1 cellular context compared by ENCODE assay signal in the genomic region with DNA sequence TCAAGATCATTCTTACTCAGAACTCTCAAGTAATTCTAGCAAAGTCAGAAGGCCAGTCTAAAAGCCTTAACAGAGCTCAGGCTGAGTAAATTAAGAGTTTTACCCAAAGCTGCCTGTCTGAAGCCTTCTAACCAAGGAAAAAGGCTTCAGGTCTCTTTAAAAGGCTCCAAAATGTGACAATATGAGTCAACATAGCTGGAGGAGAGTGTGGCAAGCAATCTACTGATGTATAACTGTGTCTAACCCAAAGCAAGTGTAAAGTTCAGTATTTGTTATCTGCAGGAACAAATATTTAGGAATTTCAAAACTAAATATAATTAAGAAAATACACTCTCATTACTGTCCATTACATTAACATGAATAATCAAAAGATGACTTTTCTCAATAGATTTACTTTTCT.
TF ChIP-seq lines count a peak whose summit lies in the region.

No MANE protein-coding gene starts in this region.

TF ChIP-seq in HepG2, 621 proteins besides CTCF, POLR2A, EP300 and RAD21:
- TF ChIP-seq HNRNPH1 (optimal IDR thresholded peaks at IDR 0.05; ENCODE audit: low read depth, low read length) (no peak), FOSL2 (CRISPR knock-in tag; IDR thresholded peaks at IDR 0.05) (peak; percentile 30; the same call in 1 of the 2 replicates), TCF7 (IDR thresholded peaks at IDR 0.05; ENCODE audit: low read depth) (no peak), FOXA3 (CRISPR knock-in tag; IDR thresholded peaks at IDR 0.05) (peak; percentile 43; the same call in 1 of the 2 replicates), KLF11 (CRISPR knock-in tag; IDR thresholded peaks at IDR 0.05) (no peak), CEBPB (IDR thresholded peaks at IDR 0.05; ENCODE audit: borderline replicate concordance, low read depth, low read length) (peak; percentile 32; the same call in 1 of the 2 replicates), NCOA2 (CRISPR knock-in tag; IDR thresholded peaks at IDR 0.05) (0 out of 2 replicates have a peak, but pooled peaks have one; percentile 18), KDM6A (CRISPR knock-in tag; IDR thresholded peaks at IDR 0.05; ENCODE audit: low read depth) (no peak), FOSL1 (CRISPR knock-in tag; IDR thresholded peaks at IDR 0.05; ENCODE audit: borderline replicate concordance) (no peak), ATF1 (CRISPR knock-in tag; IDR thresholded peaks at IDR 0.05) (no peak), TEAD3 (CRISPR knock-in tag; optimal IDR thresholded peaks at IDR 0.05; ENCODE audit: borderline replicate concordance) (peak; percentile 12), PITX1 (CRISPR knock-in tag; IDR thresholded peaks at IDR 0.05) (no peak), CEBPG (CRISPR knock-in tag; IDR thresholded peaks at IDR 0.05) (peak; percentile 39), SAP130 (CRISPR knock-in tag; IDR thresholded peaks at IDR 0.05; ENCODE audit: low read depth) (peak; percentile 23; the same call in 1 of the 2 replicates), HNF4A (CRISPR knock-in tag; IDR thresholded peaks at IDR 0.05) (peak; percentile 57), HCFC1 (IDR thresholded peaks at IDR 0.05; ENCODE audit: low read depth, low read length) (no peak)
- TF ChIP-seq, protein P1, sequence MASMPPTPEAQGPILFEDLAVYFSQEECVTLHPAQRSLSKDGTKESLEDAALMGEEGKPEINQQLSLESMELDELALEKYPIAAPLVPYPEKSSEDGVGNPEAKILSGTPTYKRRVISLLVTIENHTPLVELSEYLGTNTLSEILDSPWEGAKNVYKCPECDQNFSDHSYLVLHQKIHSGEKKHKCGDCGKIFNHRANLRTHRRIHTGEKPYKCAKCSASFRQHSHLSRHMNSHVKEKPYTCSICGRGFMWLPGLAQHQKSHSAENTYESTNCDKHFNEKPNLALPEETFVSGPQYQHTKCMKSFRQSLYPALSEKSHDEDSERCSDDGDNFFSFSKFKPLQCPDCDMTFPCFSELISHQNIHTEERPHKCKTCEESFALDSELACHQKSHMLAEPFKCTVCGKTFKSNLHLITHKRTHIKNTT (CRISPR knock-in tag; IDR thresholded peaks at IDR 0.05) = no peak
- TF ChIP-seq, protein P2, sequence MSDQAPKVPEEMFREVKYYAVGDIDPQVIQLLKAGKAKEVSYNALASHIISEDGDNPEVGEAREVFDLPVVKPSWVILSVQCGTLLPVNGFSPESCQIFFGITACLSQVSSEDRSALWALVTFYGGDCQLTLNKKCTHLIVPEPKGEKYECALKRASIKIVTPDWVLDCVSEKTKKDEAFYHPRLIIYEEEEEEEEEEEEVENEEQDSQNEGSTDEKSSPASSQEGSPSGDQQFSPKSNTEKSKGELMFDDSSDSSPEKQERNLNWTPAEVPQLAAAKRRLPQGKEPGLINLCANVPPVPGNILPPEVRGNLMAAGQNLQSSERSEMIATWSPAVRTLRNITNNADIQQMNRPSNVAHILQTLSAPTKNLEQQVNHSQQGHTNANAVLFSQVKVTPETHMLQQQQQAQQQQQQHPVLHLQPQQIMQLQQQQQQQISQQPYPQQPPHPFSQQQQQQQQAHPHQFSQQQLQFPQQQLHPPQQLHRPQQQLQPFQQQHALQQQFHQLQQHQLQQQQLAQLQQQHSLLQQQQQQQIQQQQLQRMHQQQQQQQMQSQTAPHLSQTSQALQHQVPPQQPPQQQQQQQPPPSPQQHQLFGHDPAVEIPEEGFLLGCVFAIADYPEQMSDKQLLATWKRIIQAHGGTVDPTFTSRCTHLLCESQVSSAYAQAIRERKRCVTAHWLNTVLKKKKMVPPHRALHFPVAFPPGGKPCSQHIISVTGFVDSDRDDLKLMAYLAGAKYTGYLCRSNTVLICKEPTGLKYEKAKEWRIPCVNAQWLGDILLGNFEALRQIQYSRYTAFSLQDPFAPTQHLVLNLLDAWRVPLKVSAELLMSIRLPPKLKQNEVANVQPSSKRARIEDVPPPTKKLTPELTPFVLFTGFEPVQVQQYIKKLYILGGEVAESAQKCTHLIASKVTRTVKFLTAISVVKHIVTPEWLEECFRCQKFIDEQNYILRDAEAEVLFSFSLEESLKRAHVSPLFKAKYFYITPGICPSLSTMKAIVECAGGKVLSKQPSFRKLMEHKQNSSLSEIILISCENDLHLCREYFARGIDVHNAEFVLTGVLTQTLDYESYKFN (CRISPR knock-in tag; conservative IDR thresholded peaks at IDR 0.05) = 0 out of 2 replicates have a peak, but pooled peaks have one; percentile 36
- TF ChIP-seq, protein P3, sequence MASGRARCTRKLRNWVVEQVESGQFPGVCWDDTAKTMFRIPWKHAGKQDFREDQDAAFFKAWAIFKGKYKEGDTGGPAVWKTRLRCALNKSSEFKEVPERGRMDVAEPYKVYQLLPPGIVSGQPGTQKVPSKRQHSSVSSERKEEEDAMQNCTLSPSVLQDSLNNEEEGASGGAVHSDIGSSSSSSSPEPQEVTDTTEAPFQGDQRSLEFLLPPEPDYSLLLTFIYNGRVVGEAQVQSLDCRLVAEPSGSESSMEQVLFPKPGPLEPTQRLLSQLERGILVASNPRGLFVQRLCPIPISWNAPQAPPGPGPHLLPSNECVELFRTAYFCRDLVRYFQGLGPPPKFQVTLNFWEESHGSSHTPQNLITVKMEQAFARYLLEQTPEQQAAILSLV (CRISPR knock-in tag; IDR thresholded peaks at IDR 0.05; ENCODE audit: borderline replicate concordance) = no peak
- TF ChIP-seq, protein P4, sequence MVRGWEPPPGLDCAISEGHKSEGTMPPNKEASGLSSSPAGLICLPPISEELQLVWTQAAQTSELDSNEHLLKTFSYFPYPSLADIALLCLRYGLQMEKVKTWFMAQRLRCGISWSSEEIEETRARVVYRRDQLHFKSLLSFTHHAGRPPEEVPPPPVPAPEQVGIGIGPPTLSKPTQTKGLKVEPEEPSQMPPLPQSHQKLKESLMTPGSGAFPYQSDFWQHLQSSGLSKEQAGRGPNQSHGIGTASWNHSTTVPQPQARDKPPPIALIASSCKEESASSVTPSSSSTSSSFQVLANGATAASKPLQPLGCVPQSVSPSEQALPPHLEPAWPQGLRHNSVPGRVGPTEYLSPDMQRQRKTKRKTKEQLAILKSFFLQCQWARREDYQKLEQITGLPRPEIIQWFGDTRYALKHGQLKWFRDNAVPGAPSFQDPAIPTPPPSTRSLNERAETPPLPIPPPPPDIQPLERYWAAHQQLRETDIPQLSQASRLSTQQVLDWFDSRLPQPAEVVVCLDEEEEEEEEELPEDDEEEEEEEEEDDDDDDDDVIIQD (CRISPR knock-in tag; IDR thresholded peaks at IDR 0.05; ENCODE audit: low read depth) = no peak
